ENCODE assay signal across 10 cellular contexts in genomic region chr18:31102020-31102684, GRCh38. TPM values are rescaled to one million over a fixed set of nuclear protein-coding genes. Genes with fewer than 3 reads are reported as not detected.
DNase-seq lines count a peak whose midpoint lies in the region; ATAC-seq and TF ChIP-seq lines count a peak whose summit lies in the region.
"Had no signal": no experiment of that assay in that cellular context is flagged by ENCODE, and none has a peak within 500 bp of the region (broad histone marks: within the 10 kb centered on the region; RNA-seq: fewer than 3 reads in every experiment).

DSC2 (minus strand) TSS chr18:31102421; CDS start chr18:31101971, 450 bp downstream.

- H3K4me1 ChIP-seq in SK-N-SH (ENCODE audit: control insufficient read depth in 1 of 2, insufficient read depth in 2 of 2, low read depth in 1 of 2, low read length in 1 of 2): no peaks in the 10 kb centered on the region
- no peaks in the 10 kb centered on the region for H3K4me1 ChIP-seq in colonic mucosa
- H3K4me1 ChIP-seq in mesenchymal stem cell (ENCODE audit: control insufficient read depth, insufficient read depth, low read depth, low read length): peaks cover 7% of the 10 kb centered on the region
- H3K4me1 ChIP-seq in upper lobe of right lung: no peaks in the 10 kb centered on the region

- ATAC-seq in SK-N-SH treated with all-trans-retinoic acid at 6 μM for 48 hours: no peak; the same call in 2 of the 3 replicates
- peak; percentile 72 for ATAC-seq in upper lobe of right lung
- ATAC-seq in GM19455 (IDR thresholded peaks at IDR 0.05; ENCODE audit: unreplicated experiment): no peak

- no peak for TF ChIP-seq EP300 in SK-N-SH (IDR thresholded peaks at IDR 0.05; ENCODE audit: borderline replicate concordance in 1 of 2, low read depth in 1 of 2, low read length in 1 of 2)

- H2AK5ac ChIP-seq in mesenchymal stem cell (ENCODE audit: low read length, severe bottlenecking): no peak within 1 kb of the TSS

- peak within 1 kb of the TSS; percentile 94 for H2BK15ac ChIP-seq in mesenchymal stem cell (ENCODE audit: low read depth, poor library complexity, severe bottlenecking)

- H3K36me3 ChIP-seq in SK-N-SH (replicated peaks in 1 of 2; ENCODE audit: control insufficient read depth in 1 of 2, insufficient read depth in 2 of 2, low read length in 1 of 2): no peaks in the 10 kb centered on the region
- no peaks in the 10 kb centered on the region for H3K36me3 ChIP-seq in colonic mucosa
- no peaks in the 10 kb centered on the region for H3K36me3 ChIP-seq in mesenchymal stem cell (ENCODE audit: control insufficient read depth in 1 of 2, insufficient read depth in 2 of 2, low read depth in 1 of 2, low read length in 2 of 2)
- H3K36me3 ChIP-seq in upper lobe of right lung: no peaks in the 10 kb centered on the region

- peak within 1 kb of the TSS; percentile 80 to 91 for H3K18ac ChIP-seq in mesenchymal stem cell (ENCODE audit: low read depth in 1 of 2, low read length in 2 of 2)

- peak within 1 kb of the TSS; percentile 11 to 84 for H2BK12ac ChIP-seq in mesenchymal stem cell (ENCODE audit: low read length in 2 of 2)

- peak within 1 kb of the TSS; percentile 54 for H4K8ac ChIP-seq in mesenchymal stem cell (ENCODE audit: low read length)

- H3K79me2 ChIP-seq in SK-N-SH (ENCODE audit: insufficient read depth): no peaks in the 10 kb centered on the region

- peak; percentile 15 for DNase-seq in SK-N-SH
- DNase-seq in colonic mucosa: peak; percentile 88
- peak; percentile 6 for DNase-seq in mesenchymal stem cell
- DNase-seq in upper lobe of right lung: peak; percentile 81
- DNase-seq in SW 1271 (lab: John Stamatoyannopoulos, UW): no peak
- DNase-seq in cerebellar nuclear complex (lab: John Stamatoyannopoulos, UW): no peak
- DNase-seq: effector CD4-positive, alpha-beta T cell had no signal

- no peaks in the 10 kb centered on the region for H3K9me3 ChIP-seq in SK-N-SH
- no peaks in the 10 kb centered on the region for H3K9me3 ChIP-seq in colonic mucosa
- H3K9me3 ChIP-seq in mesenchymal stem cell (ENCODE audit: control insufficient read depth, low read length): no peaks in the 10 kb centered on the region
- H3K9me3 ChIP-seq in upper lobe of right lung: no peaks in the 10 kb centered on the region

- no peak within 1 kb of the TSS for H2AFZ ChIP-seq in SK-N-SH (ENCODE audit: low read depth)
- H2AFZ ChIP-seq in mesenchymal stem cell (ENCODE audit: low read depth, low read length): peak within 1 kb of the TSS; percentile 82

- 2% methylated on average over 16 of the region's 44 CpGs for WGBS in SK-N-SH (ENCODE audit: low lambda C conversion rate)
- WGBS in mesenchymal stem cell: under 1% methylated on average over 37 of the region's 44 CpGs

- H3K27ac ChIP-seq in SK-N-SH (ENCODE audit: low read depth in 2 of 2, low read length in 1 of 2): no peak within 1 kb of the TSS
- peak within 1 kb of the TSS; percentile 94 for H3K27ac ChIP-seq in colonic mucosa
- peak within 1 kb of the TSS; percentile 29 for H3K27ac ChIP-seq in mesenchymal stem cell (ENCODE audit: low read length, poor library complexity, severe bottlenecking)
- H3K27ac ChIP-seq in upper lobe of right lung: peak within 1 kb of the TSS; percentile 85

- H4K20me1 ChIP-seq in SK-N-SH (ENCODE audit: insufficient read depth): no peaks in the 10 kb centered on the region

- H4K91ac ChIP-seq in mesenchymal stem cell (ENCODE audit: low read length): peak within 1 kb of the TSS; percentile 75

- peaks cover 5% of the 10 kb centered on the region for H3K79me1 ChIP-seq in mesenchymal stem cell (replicated peaks; ENCODE audit: low read length, poor library complexity, severe bottlenecking)

- H3K27me3 ChIP-seq in SK-N-SH (ENCODE audit: insufficient read depth) (peaks cover 21% of the 10 kb centered on the region; the same call in 1 of the 2 replicates), colonic mucosa (no peaks in the 10 kb centered on the region), mesenchymal stem cell (ENCODE audit: control insufficient read depth in 1 of 2, insufficient read depth in 1 of 2, low read length in 2 of 2) (peaks cover 0 to 29% of the 10 kb centered on the region in 2 experiments), upper lobe of right lung (no peaks in the 10 kb centered on the region)

- H3K4me3 ChIP-seq in SK-N-SH (ENCODE audit: low read depth in 2 of 2, low read length in 1 of 2) (no peak within 1 kb of the TSS), colonic mucosa (peak within 1 kb of the TSS; percentile 62), mesenchymal stem cell (ENCODE audit: insufficient read depth in 1 of 2, low read depth in 1 of 2, low read length in 2 of 2) (peak within 1 kb of the TSS in 1 of 2 experiments; percentile 89), upper lobe of right lung (peak within 1 kb of the TSS; percentile 57)

- H3K23ac ChIP-seq in mesenchymal stem cell (ENCODE audit: low read length in 2 of 2): no peak within 1 kb of the TSS

- peak within 1 kb of the TSS; percentile 57 for H2BK5ac ChIP-seq in mesenchymal stem cell (ENCODE audit: low read depth, low read length, poor library complexity, severe bottlenecking)

- H3K4me2 ChIP-seq in SK-N-SH (peak within 1 kb of the TSS; percentile 24; the same call in 1 of the 2 replicates), mesenchymal stem cell (ENCODE audit: low read length, poor library complexity, severe bottlenecking) (peak within 1 kb of the TSS; percentile 86)

- H3K9me2 ChIP-seq in SK-N-SH: no peaks in the 10 kb centered on the region

- H3K14ac ChIP-seq in mesenchymal stem cell (ENCODE audit: low read length in 2 of 2): peak within 1 kb of the TSS in 1 of 2 experiments; percentile 91

- TF ChIP-seq CTCF in SK-N-SH (IDR thresholded peaks at IDR 0.05) (no peak), colonic mucosa (IDR thresholded peaks at IDR 0.05) (no peak), upper lobe of right lung (IDR thresholded peaks at IDR 0.05) (no peak)

- no peak for TF ChIP-seq RAD21 in SK-N-SH (IDR thresholded peaks at IDR 0.05; ENCODE audit: low read length)

- POLR2A ChIA-PET in SK-N-SH (lab: Yijun Ruan, JAX): no interaction called here

- CTCF ChIA-PET in SK-N-SH (lab: Yijun Ruan, JAX): interaction anchor here (0.9 to 1.4 kb wide), 2 partner anchors 11 to 13 kb away, joined by 3 read pairs; no protein-coding TSS in a partner anchor

- no peaks in the 10 kb centered on the region for H3F3A ChIP-seq in SK-N-SH (replicated peaks; ENCODE audit: insufficient read depth)

- peak within 1 kb of the TSS; percentile 34 for H2BK120ac ChIP-seq in mesenchymal stem cell (ENCODE audit: low read depth, low read length)

- H3K9ac ChIP-seq in SK-N-SH: no peak within 1 kb of the TSS
- H3K9ac ChIP-seq in colonic mucosa (ENCODE audit: low read depth in 2 of 2, low read length in 2 of 2): peak within 1 kb of the TSS; percentile 79 to 95
- H3K9ac ChIP-seq in mesenchymal stem cell (ENCODE audit: low read length): no peak within 1 kb of the TSS

- intact Hi-C loops in colonic mucosa (cut with DNase I) (loop anchor here (5.0 kb wide), 1 partner anchor 95 kb away; no protein-coding TSS in a partner anchor), upper lobe of right lung (cut with DNase I) (no loop called here)

- peak within 1 kb of the TSS in 1 of 2 experiments; percentile 51 for H3K4ac ChIP-seq in mesenchymal stem cell (ENCODE audit: low read depth in 1 of 2, low read length in 2 of 2)

TF ChIP-seq in SK-N-SH, 30 proteins besides CTCF, POLR2A, EP300 and RAD21:
- TF ChIP-seq RFX5 (IDR thresholded peaks at IDR 0.05; ENCODE audit: low read length): no peak
TF ChIP-seq in SK-N-SH: peak in this region for 0.

TF ChIP-seq in SK-N-SH treated with all-trans-retinoic acid at 6 μM for 48 hours, 23 proteins besides CTCF, POLR2A, EP300 and RAD21 (continues in another document):
- TF ChIP-seq CSDC2 (CRISPR knock-in tag; IDR thresholded peaks at IDR 0.05) (no peak), CREB5 (CRISPR knock-in tag; IDR thresholded peaks at IDR 0.05; ENCODE audit: low read depth) (no peak), ZNF8 (CRISPR knock-in tag; IDR thresholded peaks at IDR 0.05) (no peak), GLIS3 (CRISPR knock-in tag; IDR thresholded peaks at IDR 0.05) (no peak), OSR1 (CRISPR knock-in tag; IDR thresholded peaks at IDR 0.05) (no peak), TCF4 (CRISPR knock-in tag; IDR thresholded peaks at IDR 0.05; ENCODE audit: borderline replicate concordance) (no peak), TOX (CRISPR knock-in tag; IDR thresholded peaks at IDR 0.05; ENCODE audit: borderline replicate concordance) (no peak), SNAI2 (CRISPR knock-in tag; IDR thresholded peaks at IDR 0.05) (no peak), CSRNP3 (CRISPR knock-in tag; IDR thresholded peaks at IDR 0.05) (no peak), PPARA (CRISPR knock-in tag; IDR thresholded peaks at IDR 0.05; ENCODE audit: borderline replicate concordance) (no peak), ESRRG (CRISPR knock-in tag; IDR thresholded peaks at IDR 0.05) (no peak), ARNTL (CRISPR knock-in tag; IDR thresholded peaks at IDR 0.05; ENCODE audit: borderline replicate concordance, low read depth) (no peak)

RNA-seq across cellular contexts. Expression of gene DSC2, which starts in this region (rescaled TPM):
- not detected in 2 replicates for polyA plus RNA-seq in SK-N-SH (2012; rRNA removed)
- polyA plus RNA-seq in SK-N-SH (2012; cell fraction: cytosol; rRNA removed): not detected in 2 replicates
- polyA plus RNA-seq in SK-N-SH (2012; cell fraction: nucleus; rRNA removed): not detected in 2 replicates
- total RNA-seq in colonic mucosa (100 to 1,000 TPM; 141 to 184 TPM), upper lobe of right lung (17.2 TPM)
- polyA plus RNA-seq in mesenchymal stem cell (2013, experiment 1 of 2): 1.5 TPM
- 1.5 TPM for polyA plus RNA-seq in mesenchymal stem cell (2013, experiment 2 of 2)
- polyA plus RNA-seq: AG04450 had no signal

Comparison
In these comparisons a context has a peak if more than half of its experiments do, and no peak if none do; other contexts are left out.
1. Peak in DNase-seq and H3K4me2 ChIP-seq in SK-N-SH; RNA of the gene not detected or under 1 TPM.
2. DNase-seq: peak in colonic mucosa (single experiment), mesenchymal stem cell (single experiment) and upper lobe of right lung (single experiment); none in SW 1271 (0 of 2) and cerebellar nuclear complex (0 of 2).
3. H3K27ac ChIP-seq: peak in colonic mucosa (single experiment), mesenchymal stem cell (single experiment) and upper lobe of right lung (single experiment); none in SK-N-SH (0 of 2).
4. H3K4me3 ChIP-seq: peak in colonic mucosa (single experiment) and upper lobe of right lung (single experiment); none in SK-N-SH (0 of 2).
5. H3K9ac ChIP-seq: peak in colonic mucosa (2 of 2); none in SK-N-SH (single experiment) and mesenchymal stem cell (single experiment).